ENCODE assay signal across 1 cellular context in genomic region chr1:2318294-2319278, GRCh38.
TF ChIP-seq lines count a peak whose summit lies in the region.

No MANE protein-coding gene starts in this region.

TF ChIP-seq in H1, 55 proteins besides CTCF, POLR2A, EP300 and RAD21:
- TF ChIP-seq HDAC2 (IDR thresholded peaks at IDR 0.05; ENCODE audit: borderline replicate concordance in 1 of 2, low read depth in 2 of 2, low read length in 2 of 2) (no peak), TBP (IDR thresholded peaks at IDR 0.05; ENCODE audit: low read depth, low read length) (no peak), POU5F1 (IDR thresholded peaks at IDR 0.05; ENCODE audit: low read depth, low read length) (no peak), EGR1 (IDR thresholded peaks at IDR 0.05; ENCODE audit: borderline replicate concordance, low read depth, low read length) (no peak), RFX5 (IDR thresholded peaks at IDR 0.05; ENCODE audit: borderline replicate concordance, low read depth, low read length) (no peak), CBX8 (IDR thresholded peaks at IDR 0.05; ENCODE audit: borderline replicate concordance, low read depth, low read length) (no peak), CHD2 (IDR thresholded peaks at IDR 0.05; ENCODE audit: low read length) (no peak), JUND (IDR thresholded peaks at IDR 0.05; ENCODE audit: low read length) (no peak), CHD7 (IDR thresholded peaks at IDR 0.05; ENCODE audit: insufficient replicate concordance, low read length) (no peak), CBX5 (IDR thresholded peaks at IDR 0.05; ENCODE audit: low read depth, low read length) (no peak), SRF (IDR thresholded peaks at IDR 0.05; ENCODE audit: low read depth, low read length) (no peak), TCF12 (IDR thresholded peaks at IDR 0.05; ENCODE audit: low read depth, low read length) (no peak)
- TF ChIP-seq, protein P1, sequence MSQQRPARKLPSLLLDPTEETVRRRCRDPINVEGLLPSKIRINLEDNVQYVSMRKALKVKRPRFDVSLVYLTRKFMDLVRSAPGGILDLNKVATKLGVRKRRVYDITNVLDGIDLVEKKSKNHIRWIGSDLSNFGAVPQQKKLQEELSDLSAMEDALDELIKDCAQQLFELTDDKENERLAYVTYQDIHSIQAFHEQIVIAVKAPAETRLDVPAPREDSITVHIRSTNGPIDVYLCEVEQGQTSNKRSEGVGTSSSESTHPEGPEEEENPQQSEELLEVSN (IDR thresholded peaks at IDR 0.05) = no peak
